ENCODE assay signal across 8 cellular contexts in genomic region chrX:132956421-132957210, GRCh38. TPM values are rescaled to one million over a fixed set of nuclear protein-coding genes. Genes with fewer than 3 reads are reported as not detected.
A peak's percentile ranks its signal among the peaks of the same experiment; 100 is the strongest.
DNase-seq lines count a peak whose midpoint lies in the region; ATAC-seq and TF ChIP-seq lines count a peak whose summit lies in the region.

No MANE protein-coding gene starts in this region.

- H3K27ac ChIP-seq in CD8-positive, alpha-beta memory T cell (ENCODE audit: low read depth, low read length), result no peak overlapping the region
- no peak overlapping the region for H3K27ac ChIP-seq in PC-9
- H3K27ac ChIP-seq in esophagus (ENCODE audit: low read depth in 2 of 2, low read length in 1 of 2), result no peak overlapping the region
- H3K27ac ChIP-seq in right lobe of liver, result no peak overlapping the region

- H3K9me3 Mint-ChIP-seq in CD8-positive, alpha-beta memory T cell, result peaks cover 0 to 2% (median 0%) of the 10 kb centered on the region in 5 donors
- no peaks in the 10 kb centered on the region for H3K9me3 Mint-ChIP-seq in osteocyte (ENCODE audit: unreplicated experiment)

- no peaks in the 10 kb centered on the region for H3K36me3 ChIP-seq in CD8-positive, alpha-beta memory T cell (ENCODE audit: insufficient read depth, low read length)
- H3K36me3 ChIP-seq in PC-9 (ENCODE audit: low read depth), result 0 out of 2 replicates have a peak, but pooled peaks cover 4% of the 10 kb centered on the region
- no peaks in the 10 kb centered on the region for H3K36me3 ChIP-seq in esophagus (ENCODE audit: control insufficient read depth in 2 of 2, insufficient read depth in 2 of 2, low read length in 1 of 2)
- no peaks in the 10 kb centered on the region for H3K36me3 ChIP-seq in right lobe of liver

- H4K20me1 ChIP-seq in PC-9 (ENCODE audit: insufficient read depth), result no peaks in the 10 kb centered on the region; the same call in 1 of the 2 replicates

- H3K27me3 ChIP-seq in CD8-positive, alpha-beta memory T cell (ENCODE audit: insufficient read depth, low read length, poor library complexity, severe bottlenecking), result no peaks in the 10 kb centered on the region
- H3K27me3 ChIP-seq in PC-9 (ENCODE audit: insufficient read depth, low read depth) (no peaks in the 10 kb centered on the region), esophagus (ENCODE audit: control insufficient read depth in 1 of 2, insufficient read depth in 2 of 2, low read length in 2 of 2) (no peaks in the 10 kb centered on the region), right lobe of liver (peaks cover 0 to 9% of the 10 kb centered on the region in 2 donors)

- H3K9me3 ChIP-seq in CD8-positive, alpha-beta memory T cell (ENCODE audit: low read length), result no peaks in the 10 kb centered on the region
- peaks cover 4% of the 10 kb centered on the region; the same call in 1 of the 2 replicates for H3K9me3 ChIP-seq in PC-9 (ENCODE audit: insufficient read depth, low read depth)
- no peaks in the 10 kb centered on the region for H3K9me3 ChIP-seq in esophagus (ENCODE audit: control insufficient read depth in 2 of 2, insufficient read depth in 1 of 2, low read depth in 1 of 2, low read length in 1 of 2)
- H3K9me3 ChIP-seq in right lobe of liver, result no peaks in the 10 kb centered on the region

- no peaks in the 10 kb centered on the region for H3K9me2 ChIP-seq in PC-9 (ENCODE audit: insufficient read depth)

- no peak for DNase-seq in CD8-positive, alpha-beta memory T cell
- DNase-seq in PC-9 (no peak), osteocyte (ENCODE audit: extremely low spot score, unreplicated experiment) (no peak), right lobe of liver (no peak), globus pallidus (ENCODE audit: low spot score) (no peak), RPMI8226 (no peak), NCI-H2081 (lab: John Stamatoyannopoulos, UW) (no peak)

- no peak for ATAC-seq in right lobe of liver

- H3K27ac Mint-ChIP-seq in CD8-positive, alpha-beta memory T cell, result no peak overlapping the region
- H3K27ac Mint-ChIP-seq in osteocyte (ENCODE audit: unreplicated experiment), result no peak overlapping the region

- no peaks in the 10 kb centered on the region for H3K4me1 ChIP-seq in CD8-positive, alpha-beta memory T cell (ENCODE audit: insufficient read depth, low read length)
- peaks cover 54% of the 10 kb centered on the region for H3K4me1 ChIP-seq in PC-9 (replicated peaks; ENCODE audit: insufficient read depth)
- peaks cover 0 to 2% of the 10 kb centered on the region in 2 donors for H3K4me1 ChIP-seq in esophagus (ENCODE audit: control insufficient read depth in 2 of 2, insufficient read depth in 2 of 2, low read length in 1 of 2)
- H3K4me1 ChIP-seq in right lobe of liver, result no peaks in the 10 kb centered on the region

- no TSS peak for BruUV-seq in PC-9 (replicated peaks; lab: Mats Ljungman, UMichigan)

- CTCF ChIA-PET in CD8-positive, alpha-beta memory T cell (lab: Charles Lee), result no interaction called here
- CTCF ChIA-PET in PC-9 (lab: Charles Lee), result no interaction called here

- TF ChIP-seq CTCF in PC-9 (conservative IDR thresholded peaks at IDR 0.05) (no peak), osteocyte (IDR thresholded peaks at IDR 0.05) (no peak), right lobe of liver (IDR thresholded peaks at IDR 0.05) (no peak)

- H3F3A ChIP-seq in PC-9 (ENCODE audit: insufficient read depth, low read depth), result peaks cover 10% of the 10 kb centered on the region; the same call in 1 of the 2 replicates

- H2AFZ ChIP-seq in PC-9, result peak overlapping the region; percentile 97

- no peak for TF ChIP-seq POLR2A in right lobe of liver (IDR thresholded peaks at IDR 0.05)

- H3K27me3 Mint-ChIP-seq in CD8-positive, alpha-beta memory T cell, result peaks cover 26 to 27% of the 10 kb centered on the region in 2 donors
- peaks cover 29% of the 10 kb centered on the region for H3K27me3 Mint-ChIP-seq in osteocyte (ENCODE audit: unreplicated experiment)

- no peak overlapping the region for H3K4me3 ChIP-seq in CD8-positive, alpha-beta memory T cell (ENCODE audit: low read length)
- H3K4me3 ChIP-seq in PC-9 (peak overlapping the region; percentile 97), esophagus (ENCODE audit: low read depth in 1 of 2, low read length in 2 of 2) (peak overlapping the region; percentile 50 to 52), right lobe of liver (peak overlapping the region in 1 of 3 donors; percentile 10)

- H3K4me3 Mint-ChIP-seq in CD8-positive, alpha-beta memory T cell, result peak overlapping the region; percentile 32 to 81 (median 58)
- H3K4me3 Mint-ChIP-seq in osteocyte (ENCODE audit: unreplicated experiment), result peak overlapping the region; percentile 70

- H3K4me1 Mint-ChIP-seq in CD8-positive, alpha-beta memory T cell, result peaks cover 5 to 13% (median 9%) of the 10 kb centered on the region in 3 donors
- H3K4me1 Mint-ChIP-seq in osteocyte (ENCODE audit: unreplicated experiment), result peaks cover 29% of the 10 kb centered on the region

- H3K4me2 ChIP-seq in PC-9, result peak overlapping the region; percentile 89

- WGBS in esophagus, 2 donors, result 2 to 27% methylated on average over 70 to 83 of the region's 83 CpGs
- WGBS in right lobe of liver (ENCODE audit: insufficient coverage, low coverage, low lambda C conversion rate, missing lambda C conversion rate), result 43% methylated on average over 8 of the region's 83 CpGs

- H3K79me2 ChIP-seq in PC-9 (ENCODE audit: low read depth), result peaks cover 56% of the 10 kb centered on the region

- intact Hi-C loops in PC-9 (cut with micrococcal nuclease; ENCODE audit: unreplicated experiment) (loop anchor here (10.0 kb wide), 1 partner anchor 122 kb away; no protein-coding TSS in a partner anchor), right lobe of liver (cut with DNase I) (no loop called here)

- H3K36me3 Mint-ChIP-seq in CD8-positive, alpha-beta memory T cell, result no peaks in the 10 kb centered on the region
- no peaks in the 10 kb centered on the region for H3K36me3 Mint-ChIP-seq in osteocyte (ENCODE audit: unreplicated experiment)

- POLR2A ChIA-PET in CD8-positive, alpha-beta memory T cell (lab: Charles Lee), result no interaction called here
- POLR2A ChIA-PET in PC-9 (lab: Charles Lee; ENCODE audit: unreplicated experiment), result no interaction called here

RNA-seq across cellular contexts. Expression of gene HS6ST2, which starts 1.8 kb away (rescaled TPM):
- total RNA-seq in CD8-positive, alpha-beta memory T cell, result under 1 TPM; 0.09 to 0.13 TPM
- polyA plus RNA-seq in CD8-positive, alpha-beta memory T cell, result not detected
- total RNA-seq in PC-9 (2021) (13.4 and 15.0 TPM in 2 replicates), osteocyte (6.2 and 7.6 TPM in 2 replicates), right lobe of liver (under 1 TPM in 1 of 6 experiments, not detected in 5; 0.09 TPM)
- 1 to 10 TPM in 1 of 2 donors, under 1 TPM in 1; 0.81 to 2.8 TPM for polyA plus RNA-seq in esophagus
